15 cellular contexts compared by ENCODE assay signal in the genomic region with DNA sequence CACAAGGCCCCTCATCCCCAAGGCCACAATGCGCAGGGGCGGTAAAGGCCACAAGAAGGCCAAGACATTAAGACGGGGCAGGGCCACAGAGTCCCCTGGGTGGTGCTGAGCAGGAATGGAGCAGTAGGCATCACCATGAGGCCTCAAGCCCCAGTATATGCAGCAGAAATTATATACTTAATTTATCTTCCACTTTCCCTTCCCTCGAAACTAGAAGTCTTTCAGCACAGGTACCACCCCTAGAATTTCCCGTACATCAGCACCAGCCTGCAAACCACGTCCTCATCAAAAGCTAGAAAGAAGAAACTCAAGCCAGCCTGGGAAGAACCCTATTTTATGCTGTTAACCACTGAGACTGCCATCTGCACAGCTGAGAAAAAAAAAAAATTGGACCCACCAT.
DNase-seq lines count a peak whose midpoint lies in the region; ATAC-seq and TF ChIP-seq lines count a peak whose summit lies in the region.
"Had no signal": no experiment of that assay in that cellular context is flagged by ENCODE, and none has a peak within 500 bp of the region (broad histone marks: within the 10 kb centered on the region; RNA-seq: fewer than 3 reads in every experiment).

No MANE protein-coding gene starts in this region.

- no peak for TF ChIP-seq CTCF in nephron progenitor cell (IDR thresholded peaks at IDR 0.05)

- intact Hi-C loops in activated T-helper 1 cell treated with anti-CD3 and anti-CD28 coated beads, Interleukin-12 subunit alpha, Interleukin-12 subunit beta, Interleukin-2, Interleukin-4 antibody, amounts not matched to agents 30 ng/mL and 10 ng/mL and 1 ng/mL, durations not matched to agents 14 hours and 24 hours and 36 hours (cut with micrococcal nuclease), result no loop called here

- no peak for DNase-seq in activated CD4-positive, CD25-positive, alpha-beta regulatory T cell (lab: John Stamatoyannopoulos, UW)
- DNase-seq in nephron progenitor cell (no peak), HPDE6-E6E7 (ENCODE audit: extremely low spot score) (no peak)
- DNase-seq in activated T-helper 1 cell treated with anti-CD3 and anti-CD28 coated beads, Interleukin-12 subunit alpha, Interleukin-12 subunit beta, Interleukin-2, Interleukin-4 antibody, amounts not matched to agents 30 ng/mL and 10 ng/mL and 1 ng/mL, durations not matched to agents 14 hours and 24 hours and 36 hours (ENCODE audit: low spot score), result no peak
- no peak for DNase-seq in stimulated activated CD4-positive, alpha-beta T cell treated with anti-CD3 and anti-CD28 coated beads, Interleukin-12 subunit alpha, Interleukin-12 subunit beta, amount 100 ng/mL, for 4 hours
- DNase-seq: 8988T; activated CD8-positive, alpha-beta memory T cell treated with anti-CD3 and anti-CD28 coated beads, Interleukin-2, amount 50 U/mL, for 48 hours; brain microvascular endothelial cell; KG1; left ventricle myocardium superior; NCI-H510A treated with DMSO at 0.1 percent for 48 hours; T-cell had no signal

- no peak overlapping the region for H3K4me3 Mint-ChIP-seq in nephron progenitor cell
- no peak overlapping the region for H3K4me3 Mint-ChIP-seq in activated T-helper 1 cell treated with anti-CD3 and anti-CD28 coated beads, Interleukin-12 subunit alpha, Interleukin-12 subunit beta, Interleukin-2, Interleukin-4 antibody, amounts not matched to agents 30 ng/mL and 10 ng/mL and 1 ng/mL, durations not matched to agents 14 hours and 24 hours and 36 hours
- H3K4me3 Mint-ChIP-seq: T-cell had no signal

- H3K9me3 Mint-ChIP-seq in nephron progenitor cell, result no peaks in the 10 kb centered on the region
- H3K9me3 Mint-ChIP-seq in activated T-helper 1 cell treated with anti-CD3 and anti-CD28 coated beads, Interleukin-12 subunit alpha, Interleukin-12 subunit beta, Interleukin-2, Interleukin-4 antibody, amounts not matched to agents 30 ng/mL and 10 ng/mL and 1 ng/mL, durations not matched to agents 14 hours and 24 hours and 36 hours, result peaks cover 22% of the 10 kb centered on the region
- H3K9me3 Mint-ChIP-seq: T-cell had no signal

- peak; percentile 39 to 52 for ATAC-seq in activated CD4-positive, CD25-positive, alpha-beta regulatory T cell treated with anti-CD3 and anti-CD28 coated beads, Interleukin-2, amount 50 U/mL, for 24 hours
- ATAC-seq in GM21737 (IDR thresholded peaks at IDR 0.05; ENCODE audit: unreplicated experiment) (peak; percentile 51), HG03442 (IDR thresholded peaks at IDR 0.05; ENCODE audit: unreplicated experiment) (peak; percentile 66)
- ATAC-seq: left ventricle myocardium superior, T-cell had no signal

- H3K27me3 Mint-ChIP-seq in nephron progenitor cell (ENCODE audit: low read depth, poor library complexity), result peaks cover 2% of the 10 kb centered on the region
- no peaks in the 10 kb centered on the region for H3K27me3 Mint-ChIP-seq in activated T-helper 1 cell treated with anti-CD3 and anti-CD28 coated beads, Interleukin-12 subunit alpha, Interleukin-12 subunit beta, Interleukin-2, Interleukin-4 antibody, amounts not matched to agents 30 ng/mL and 10 ng/mL and 1 ng/mL, durations not matched to agents 14 hours and 24 hours and 36 hours (ENCODE audit: insufficient read depth)

- no peaks in the 10 kb centered on the region for H3K36me3 Mint-ChIP-seq in nephron progenitor cell (ENCODE audit: low read depth)
- no peaks in the 10 kb centered on the region for H3K36me3 Mint-ChIP-seq in activated T-helper 1 cell treated with anti-CD3 and anti-CD28 coated beads, Interleukin-12 subunit alpha, Interleukin-12 subunit beta, Interleukin-2, Interleukin-4 antibody, amounts not matched to agents 30 ng/mL and 10 ng/mL and 1 ng/mL, durations not matched to agents 14 hours and 24 hours and 36 hours (ENCODE audit: low read depth)
- H3K36me3 Mint-ChIP-seq: T-cell had no signal

- H3K4me1 Mint-ChIP-seq in nephron progenitor cell, result peaks cover 8% of the 10 kb centered on the region
- H3K4me1 Mint-ChIP-seq in activated T-helper 1 cell treated with anti-CD3 and anti-CD28 coated beads, Interleukin-12 subunit alpha, Interleukin-12 subunit beta, Interleukin-2, Interleukin-4 antibody, amounts not matched to agents 30 ng/mL and 10 ng/mL and 1 ng/mL, durations not matched to agents 14 hours and 24 hours and 36 hours (ENCODE audit: low read depth), result no peaks in the 10 kb centered on the region

- peak overlapping the region; percentile 20 for H3K27ac Mint-ChIP-seq in nephron progenitor cell
- H3K27ac Mint-ChIP-seq in activated T-helper 1 cell treated with anti-CD3 and anti-CD28 coated beads, Interleukin-12 subunit alpha, Interleukin-12 subunit beta, Interleukin-2, Interleukin-4 antibody, amounts not matched to agents 30 ng/mL and 10 ng/mL and 1 ng/mL, durations not matched to agents 14 hours and 24 hours and 36 hours, result no peak overlapping the region
- H3K27ac Mint-ChIP-seq: T-cell had no signal
